21 cellular contexts compared by ENCODE assay signal in genomic region chr1:187894349-187894748, GRCh38.
"Had no signal": no experiment of that assay in that cellular context is flagged by ENCODE, and none has a peak within 500 bp of the region (broad histone marks: within the 10 kb centered on the region; RNA-seq: fewer than 3 reads in every experiment).

No MANE protein-coding gene starts in this region.

- H3K4me3 ChIP-seq: MG63 had no signal

- H3K9me3 ChIP-seq: MG63, SK-N-SH had no signal

- FAIRE-seq: HepG2, RCC 7860 had no signal

- H3K9me2 ChIP-seq: SK-N-SH had no signal

- H3K4me2 ChIP-seq: SK-N-SH had no signal

- DNase-seq: IMR-90, Karpas-422, KG1, MG63, NCI-H1092, NCI-H1105 treated with DMSO at 0.1 percent for 48 hours, NCI-H1417 treated with DMSO at 0.1 percent for 48 hours, NCI-H146, NCI-H1694 treated with DMSO at 0.1 percent for 48 hours, NCI-H1930, NCI-H2081, NCI-H2107, NCI-H2227 treated with DMSO at 0.1 percent for 48 hours, NCI-H524, NCI-H526 treated with DMSO at 0.1 percent for 48 hours, NCI-H774, Right ventricle myocardium superior, RPMI8226, SK-N-SH had no signal

- H3K9ac ChIP-seq: SK-N-SH had no signal

- H3K27me3 ChIP-seq: MG63 had no signal

- H3K36me3 ChIP-seq: MG63 had no signal

- ATAC-seq: HepG2 had no signal
